8 cellular contexts compared by ENCODE assay signal in genomic region chr1:168112673-168113305, GRCh38. TPM values are rescaled to one million over a fixed set of nuclear protein-coding genes. Genes with fewer than 3 reads are reported as not detected.
A peak's percentile ranks its signal among the peaks of the same experiment; 100 is the strongest.
DNase-seq lines count a peak whose midpoint lies in the region; ATAC-seq and TF ChIP-seq lines count a peak whose summit lies in the region.

No MANE protein-coding gene starts in this region.

- no peaks in the 10 kb centered on the region for H3K36me3 Mint-ChIP-seq in CD14-positive monocyte

- no peak for TF ChIP-seq CTCF in NB4 (IDR thresholded peaks at IDR 0.05; ENCODE audit: low read depth, low read length)
- TF ChIP-seq CTCF in CD14-positive monocyte (IDR thresholded peaks at IDR 0.05) = no peak

- intact Hi-C loops in CD14-positive monocyte (cut with micrococcal nuclease) = no loop called here

- H3K9me3 Mint-ChIP-seq in CD14-positive monocyte = peaks cover 0 to 10% (median 6%) of the 10 kb centered on the region in 7 donors

- ATAC-seq in GM21737 (IDR thresholded peaks at IDR 0.05; ENCODE audit: unreplicated experiment) = no peak

- no peak overlapping the region for H3K4me3 ChIP-seq in NB4 (ENCODE audit: low read depth, low read length)

- peak; percentile 68 for DNase-seq in ELR (ENCODE audit: low read depth)
- DNase-seq in NB4 (ENCODE audit: low read depth) = peak; percentile 29
- DNase-seq in activated CD4-positive, alpha-beta T cell treated with anti-CD3 and anti-CD28 coated beads, Interleukin-2, amount 50 U/mL, for 48 hours = peak; percentile 67 to 76
- DNase-seq in glomerular visceral epithelial cell (ENCODE audit: extremely low spot score) = peak; percentile 90
- peak; percentile 33 for DNase-seq in stromal cell of bone marrow (ENCODE audit: low read depth)
- DNase-seq in CD14-positive monocyte (ENCODE audit: low spot score) = no peak
- DNase-seq in effector CD4-positive, alpha-beta T cell = no peak

- H3K27me3 Mint-ChIP-seq in CD14-positive monocyte (ENCODE audit: low read depth in 3 of 3) = peaks cover 0 to 3% (median 2%) of the 10 kb centered on the region in 3 donors

- peak overlapping the region in 3 of 7 donors; percentile 0 to 75 (median 5) for H3K27ac Mint-ChIP-seq in CD14-positive monocyte

- TF ChIP-seq POLR2A in NB4 (IDR thresholded peaks at IDR 0.05; ENCODE audit: extremely low read depth, insufficient read length) = no peak

- no peak overlapping the region for H3K4me3 Mint-ChIP-seq in CD14-positive monocyte

- H3K4me1 Mint-ChIP-seq in CD14-positive monocyte = peaks cover 11% of the 10 kb centered on the region

RNA-seq across cellular contexts. Expression of gene GPR161, which starts 23.9 kb away (rescaled TPM):
- not detected for polyA plus RNA-seq in CD14-positive monocyte

Comparison
In these comparisons a context has a peak if more than half of its experiments do, and no peak if none do; other contexts are left out.
1. DNase-seq: peak in ELR (single experiment), NB4 (single experiment), activated CD4-positive, alpha-beta T cell treated with anti-CD3 and anti-CD28 coated beads, Interleukin-2, amount 50 U/mL, for 48 hours (2 of 2), glomerular visceral epithelial cell (single experiment) and stromal cell of bone marrow (single experiment); none in CD14-positive monocyte (single experiment) and effector CD4-positive, alpha-beta T cell (single experiment).